ENCODE assay signal across 8 cellular contexts in genomic region chr12:45730116-45730841, GRCh38. TPM values are rescaled to one million over a fixed set of nuclear protein-coding genes. Genes with fewer than 3 reads are reported as not detected.
A peak's percentile ranks its signal among the peaks of the same experiment; 100 is the strongest.
DNase-seq lines count a peak whose midpoint lies in the region; ATAC-seq and TF ChIP-seq lines count a peak whose summit lies in the region.

No MANE protein-coding gene starts in this region.

- H3K9ac ChIP-seq in DND-41 (ENCODE audit: low read depth, low read length), result peak overlapping the region; percentile 98

- peak overlapping the region; percentile 99 for H3K27ac Mint-ChIP-seq in T-helper 17 cell

- peaks cover 25% of the 10 kb centered on the region for H3K36me3 ChIP-seq in DND-41 (ENCODE audit: insufficient read depth, low read length)
- H3K36me3 ChIP-seq in hepatocyte (replicated peaks; ENCODE audit: insufficient read depth, low read depth), result no peaks in the 10 kb centered on the region

- 1% methylated on average over 29 of the region's 80 CpGs for WGBS in hepatocyte (ENCODE audit: low lambda C conversion rate, missing lambda C conversion rate)

- TF ChIP-seq CTCF in DND-41 (IDR thresholded peaks at IDR 0.05; ENCODE audit: borderline replicate concordance, extremely low read depth, low read length, poor library complexity, severe bottlenecking) (no peak), LNCaP clone FGC (IDR thresholded peaks at IDR 0.05; ENCODE audit: control insufficient read depth, extremely low read depth, insufficient read depth) (no peak), hepatocyte (IDR thresholded peaks at IDR 0.05; ENCODE audit: poor library complexity) (no peak)

- no peaks in the 10 kb centered on the region for H3K27me3 Mint-ChIP-seq in T-helper 17 cell

- H3K79me2 ChIP-seq in DND-41 (ENCODE audit: insufficient read depth, low read length) (peaks cover 85% of the 10 kb centered on the region), hepatocyte (peaks cover 56% of the 10 kb centered on the region)

- H3K4me2 ChIP-seq in DND-41 (ENCODE audit: insufficient read depth, low read length) (peak overlapping the region; percentile 62), hepatocyte (peak overlapping the region; percentile 85)

- H3K4me3 ChIP-seq in DND-41 (ENCODE audit: low read depth in 1 of 2, low read length in 2 of 2) (peak overlapping the region; percentile 65 to 86), LNCaP clone FGC (ENCODE audit: low read depth, low read length) (peak overlapping the region; percentile 98), hepatocyte (peak overlapping the region; percentile 92)

- peaks cover 8% of the 10 kb centered on the region; the same call in 1 of the 2 replicates for H4K20me1 ChIP-seq in DND-41 (ENCODE audit: insufficient read depth, low read length)
- peaks cover 13% of the 10 kb centered on the region for H4K20me1 ChIP-seq in hepatocyte (ENCODE audit: insufficient read depth, poor library complexity, severe bottlenecking)

- H3K4me3 Mint-ChIP-seq in T-helper 17 cell, result peak overlapping the region; percentile 100

- H3K27ac ChIP-seq in DND-41 (ENCODE audit: low read length) (peak overlapping the region; percentile 93), hepatocyte (peak overlapping the region; percentile 100)

- H3K4me1 Mint-ChIP-seq in T-helper 17 cell, result peaks cover 22% of the 10 kb centered on the region

- no peak for ATAC-seq in DND-41 (ENCODE audit: insufficient read depth, low read depth)
- no peak for ATAC-seq in T-helper 17 cell
- ATAC-seq in HG03460 (IDR thresholded peaks at IDR 0.05; ENCODE audit: unreplicated experiment), result no peak

- H3K4me1 ChIP-seq in DND-41 (ENCODE audit: insufficient read depth, low read length) (peaks cover 38% of the 10 kb centered on the region), hepatocyte (ENCODE audit: insufficient read depth) (peaks cover 25% of the 10 kb centered on the region)

- H3K9me3 ChIP-seq in DND-41 (ENCODE audit: insufficient read depth, low read length, severe bottlenecking), result no peaks in the 10 kb centered on the region
- H3K9me3 ChIP-seq in T-helper 17 cell (ENCODE audit: control insufficient read depth, low read length, poor library complexity, severe bottlenecking), result no peaks in the 10 kb centered on the region
- H3K9me3 ChIP-seq in hepatocyte (ENCODE audit: low read depth), result no peaks in the 10 kb centered on the region

- H3K27me3 ChIP-seq in DND-41 (ENCODE audit: insufficient read depth, low read length, poor library complexity) (no peaks in the 10 kb centered on the region), hepatocyte (no peaks in the 10 kb centered on the region)

- H3K36me3 Mint-ChIP-seq in T-helper 17 cell (ENCODE audit: low read depth), result peaks cover 7% of the 10 kb centered on the region

- DNase-seq in DND-41 (peak; percentile 72), LNCaP clone FGC (ENCODE audit: low read depth) (no peak), T-helper 17 cell (peak; percentile 25 to 44 (median 40)), anterior cingulate cortex (lab: John Stamatoyannopoulos, UW) (peak in 50 of 58 donors; percentile 8 to 78 (median 44)), hepatocyte (ENCODE audit: low spot score) (peak; percentile 62), renal cortical epithelial cell (ENCODE audit: low read depth) (peak; percentile 33), SKM-1 (lab: John Stamatoyannopoulos, UW; ENCODE audit: unreplicated experiment) (no peak)

- H3K9me2 ChIP-seq in hepatocyte (replicated peaks; ENCODE audit: insufficient read depth), result no peaks in the 10 kb centered on the region

- H2AFZ ChIP-seq in DND-41 (ENCODE audit: low read depth, low read length), result peak overlapping the region; percentile 68
- peak overlapping the region; percentile 91 for H2AFZ ChIP-seq in hepatocyte

RNA-seq across cellular contexts. Expression of gene ARID2, which starts 0.8 kb away (rescaled TPM):
- total RNA-seq in T-helper 17 cell, result 10 to 100 TPM; 63.1 to 63.3 TPM
- total RNA-seq in hepatocyte, result 26.8 and 29.7 TPM in 2 replicates
- polyA plus RNA-seq in hepatocyte, result 11.9 and 13.2 TPM in 2 replicates
- 11.1 and 41.8 TPM in 2 replicates for total RNA-seq in renal cortical epithelial cell

Comparison
In these comparisons a context has a peak if more than half of its experiments do, and no peak if none do; other contexts are left out.
1. DNase-seq: peak in DND-41 (single experiment), T-helper 17 cell (3 of 3), anterior cingulate cortex (50 of 58), hepatocyte (single experiment) and renal cortical epithelial cell (single experiment); none in LNCaP clone FGC (single experiment) and SKM-1 (single experiment).
2. Peak in every context shown above with its lines, with median percentiles within 50 percentile points of each other: H3K4me3 ChIP-seq.